9 cellular contexts compared by ENCODE assay signal in genomic region chrX:34656467-34656841, GRCh38. TPM values are rescaled to one million over a fixed set of nuclear protein-coding genes. Genes with fewer than 3 reads are reported as not detected.
DNase-seq lines count a peak whose midpoint lies in the region; ATAC-seq and TF ChIP-seq lines count a peak whose summit lies in the region.
"Had no signal": no experiment of that assay in that cellular context is flagged by ENCODE, and none has a peak within 500 bp of the region (broad histone marks: within the 10 kb centered on the region; RNA-seq: fewer than 3 reads in every experiment).

No MANE protein-coding gene starts in this region.

- H3K4me3 ChIP-seq in choroid plexus epithelial cell (ENCODE audit: low read depth, low read length) = peak overlapping the region; percentile 71
- H3K4me3 ChIP-seq in lower leg skin (ENCODE audit: low read depth, poor library complexity, severe bottlenecking) = peak overlapping the region; percentile 42
- H3K4me3 ChIP-seq in thyroid gland (replicated peaks in 1 of 3) = peak overlapping the region; percentile 4 to 65 (median 38)

- no peaks in the 10 kb centered on the region for H3K9me3 ChIP-seq in thyroid gland

- WGBS in lower leg skin, 2 donors = 0 to 34% methylated on average over 11 to 27 of the region's 27 CpGs
- WGBS in thyroid gland, 2 donors = 0% methylated on average over 5 of the region's 27 CpGs

- intact Hi-C loops in lower leg skin (cut with DNase I; ENCODE audit: low total_unique reads) (no loop called here), thyroid gland (cut with DNase I) (no loop called here)

- H3K36me3 ChIP-seq in thyroid gland = no peaks in the 10 kb centered on the region

- ATAC-seq in GM19023 (IDR thresholded peaks at IDR 0.05; ENCODE audit: unreplicated experiment) = no peak
- ATAC-seq in GM21390 (IDR thresholded peaks at IDR 0.05; ENCODE audit: unreplicated experiment) = no peak

- TF ChIP-seq POLR2A in lower leg skin (IDR thresholded peaks at IDR 0.05) = no peak
- TF ChIP-seq POLR2A in thyroid gland (IDR thresholded peaks at IDR 0.05) = no peak

- peak overlapping the region; percentile 15 to 61 (median 50) for H3K27ac ChIP-seq in thyroid gland
- H3K27ac ChIP-seq: 22Rv1 had no signal

- H3K27me3 ChIP-seq in thyroid gland = no peaks in the 10 kb centered on the region

- TF ChIP-seq CTCF in choroid plexus epithelial cell (conservative IDR thresholded peaks at IDR 0.05; ENCODE audit: low read depth, low read length) (no peak), lower leg skin (IDR thresholded peaks at IDR 0.05) (no peak), thyroid gland (IDR thresholded peaks at IDR 0.05) (no peak)

- peak; percentile 27 for DNase-seq in DMS53 (lab: John Stamatoyannopoulos, UW)
- DNase-seq in DMS53 treated with DMSO at 0.1 percent for 48 hours (lab: John Stamatoyannopoulos, UW; ENCODE audit: unreplicated experiment) = no peak
- DNase-seq in choroid plexus epithelial cell (ENCODE audit: low read depth) = no peak
- DNase-seq in lower leg skin (ENCODE audit: low spot score in 2 of 2) = peak in 1 of 2 donors; percentile 84
- no peak for DNase-seq in thyroid gland
- DNase-seq in NCI-H187 (lab: John Stamatoyannopoulos, UW) = no peak

- H3K4me1 ChIP-seq in thyroid gland = no peaks in the 10 kb centered on the region

RNA-seq across cellular contexts. Expression of gene TMEM47, which starts 0.6 kb away (rescaled TPM):
- total RNA-seq in lower leg skin = 10 to 100 TPM in 2 of 4 donors, 1 to 10 TPM in 2; 7.4 to 19.2 (median 14.2) TPM
- 10 to 100 TPM; 15.6 to 53.8 (median 26.9) TPM for total RNA-seq in thyroid gland
